16 cellular contexts compared by ENCODE assay signal in the genomic region with DNA sequence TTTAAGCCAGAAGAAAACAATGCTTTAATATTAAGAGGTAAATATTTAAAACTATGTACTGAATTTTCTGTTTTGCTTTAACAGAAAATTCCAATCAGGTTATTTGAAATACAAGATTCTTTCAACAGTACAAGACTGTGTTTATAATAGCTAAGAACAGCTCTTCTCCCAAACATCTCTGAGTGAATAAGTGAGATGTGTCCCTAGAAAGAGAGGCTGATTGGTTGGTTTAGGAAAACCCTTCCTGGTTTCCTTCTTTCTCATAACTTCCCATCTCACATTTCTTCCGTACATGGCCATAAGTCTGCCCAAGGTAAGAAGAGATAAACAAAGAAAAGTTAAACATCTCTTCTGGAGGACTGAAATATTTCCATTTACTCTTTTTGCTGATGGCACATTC.
DNase-seq lines count a peak whose midpoint lies in the region; ATAC-seq and TF ChIP-seq lines count a peak whose summit lies in the region.
"Had no signal": no experiment of that assay in that cellular context is flagged by ENCODE, and none has a peak within 500 bp of the region (broad histone marks: within the 10 kb centered on the region; RNA-seq: fewer than 3 reads in every experiment).

No MANE protein-coding gene starts in this region.

- H3K27ac ChIP-seq in BLaER1 = peak overlapping the region; percentile 67; the same call in 1 of the 2 replicates
- H3K27ac ChIP-seq: thoracic aorta had no signal

- H3K27me3 ChIP-seq in BLaER1 = no peaks in the 10 kb centered on the region

- no peak for TF ChIP-seq CTCF in HFFc6 (IDR thresholded peaks at IDR 0.05)
- no peak for TF ChIP-seq CTCF in fibroblast of villous mesenchyme (IDR thresholded peaks at IDR 0.05; ENCODE audit: insufficient read depth, low read depth, low read length)

- no peaks in the 10 kb centered on the region for H3K27me3 Mint-ChIP-seq in HFFc6 (ENCODE audit: insufficient read depth)
- no peaks in the 10 kb centered on the region for H3K27me3 Mint-ChIP-seq in activated T-helper 2 cell treated with anti-CD3 and anti-CD28 coated beads, Interferon-gamma antibody, Interleukin-2, Interleukin-4, amounts not matched to agents 10 μg/mL and 5 μg/mL and 100 μg/mL, durations not matched to agents 14 hours and 24 hours and 36 hours (ENCODE audit: low read depth)
- H3K27me3 Mint-ChIP-seq: activated T-helper 17 cell treated with anti-CD3 and anti-CD28 coated beads, Interleukin-2, amount 50 U/mL, for 72 hours; B cell; stimulated activated memory B cell treated with anti-CD40 and anti-IgM and Interleukin-4, amounts not matched to agents 10 μg/mL and 1 μg/mL and 100 μg/mL, for 72 hours had no signal

- no peak overlapping the region for H3K4me3 Mint-ChIP-seq in HFFc6
- peak overlapping the region; percentile 15 for H3K4me3 Mint-ChIP-seq in activated T-helper 2 cell treated with anti-CD3 and anti-CD28 coated beads, Interferon-gamma antibody, Interleukin-2, Interleukin-4, amounts not matched to agents 10 μg/mL and 5 μg/mL and 100 μg/mL, durations not matched to agents 14 hours and 24 hours and 36 hours (ENCODE audit: low read depth)
- H3K4me3 Mint-ChIP-seq: B cell; stimulated activated memory B cell treated with anti-CD40 and anti-IgM and Interleukin-4, amounts not matched to agents 10 μg/mL and 1 μg/mL and 100 μg/mL, for 72 hours had no signal

- H3K4me2 ChIP-seq in BLaER1 = no peak overlapping the region

- H3K27ac Mint-ChIP-seq in HFFc6 = peak overlapping the region; percentile 20
- peak overlapping the region; percentile 62 for H3K27ac Mint-ChIP-seq in activated T-helper 2 cell treated with anti-CD3 and anti-CD28 coated beads, Interferon-gamma antibody, Interleukin-2, Interleukin-4, amounts not matched to agents 10 μg/mL and 5 μg/mL and 100 μg/mL, durations not matched to agents 14 hours and 24 hours and 36 hours
- H3K27ac Mint-ChIP-seq: B cell; stimulated activated memory B cell treated with anti-CD40 and anti-IgM and Interleukin-4, amounts not matched to agents 10 μg/mL and 1 μg/mL and 100 μg/mL, for 72 hours had no signal

- ATAC-seq in HG03571 (IDR thresholded peaks at IDR 0.05; ENCODE audit: unreplicated experiment) (no peak), left cardiac atrium (no peak)
- ATAC-seq: left lobe of liver; Panc1; stimulated activated memory B cell treated with anti-CD40 and anti-IgM and Interleukin-4, amounts not matched to agents 10 μg/mL and 1 μg/mL and 100 μg/mL, for 72 hours had no signal

- H3K9me3 Mint-ChIP-seq in HFFc6 = no peaks in the 10 kb centered on the region
- peaks cover 10% of the 10 kb centered on the region for H3K9me3 Mint-ChIP-seq in activated T-helper 2 cell treated with anti-CD3 and anti-CD28 coated beads, Interferon-gamma antibody, Interleukin-2, Interleukin-4, amounts not matched to agents 10 μg/mL and 5 μg/mL and 100 μg/mL, durations not matched to agents 14 hours and 24 hours and 36 hours
- H3K9me3 Mint-ChIP-seq: activated T-helper 17 cell treated with anti-CD3 and anti-CD28 coated beads, Interleukin-2, amount 50 U/mL, for 72 hours had no signal

- H3K9ac ChIP-seq in BLaER1 = no peak overlapping the region

- H3K9me3 ChIP-seq in BLaER1 = peaks cover 11% of the 10 kb centered on the region; the same call in 1 of the 2 replicates
- H3K9me3 ChIP-seq: thoracic aorta had no signal

- no peaks in the 10 kb centered on the region for H4K20me1 ChIP-seq in BLaER1

- peaks cover 23% of the 10 kb centered on the region for H3K4me1 ChIP-seq in BLaER1

- 0 out of 2 replicates have a peak, but pooled peaks cover 4% of the 10 kb centered on the region for H3K36me3 ChIP-seq in BLaER1
- H3K36me3 ChIP-seq: thoracic aorta had no signal

- H3K4me3 ChIP-seq in BLaER1 = no peak overlapping the region
- H3K4me3 ChIP-seq in fibroblast of villous mesenchyme (ENCODE audit: low read depth, low read length) = no peak overlapping the region
- H3K4me3 ChIP-seq: thoracic aorta had no signal

- H3K36me3 Mint-ChIP-seq in HFFc6 (ENCODE audit: low read depth) = no peaks in the 10 kb centered on the region
- peaks cover 31% of the 10 kb centered on the region for H3K36me3 Mint-ChIP-seq in activated T-helper 2 cell treated with anti-CD3 and anti-CD28 coated beads, Interferon-gamma antibody, Interleukin-2, Interleukin-4, amounts not matched to agents 10 μg/mL and 5 μg/mL and 100 μg/mL, durations not matched to agents 14 hours and 24 hours and 36 hours (ENCODE audit: low read depth)

- intact Hi-C loops in activated T-helper 2 cell treated with anti-CD3 and anti-CD28 coated beads, Interferon-gamma antibody, Interleukin-2, Interleukin-4, amounts not matched to agents 10 μg/mL and 5 μg/mL and 100 μg/mL, durations not matched to agents 14 hours and 24 hours and 36 hours (cut with micrococcal nuclease) = loop anchor here (2.0 to 10.0 kb wide), 3 partner anchors 165 to 553 kb away; no protein-coding TSS in a partner anchor
- intact Hi-C loops in left cardiac atrium (cut with DNase I) = no loop called here

- peaks cover 33% of the 10 kb centered on the region for H3K4me1 Mint-ChIP-seq in HFFc6 (ENCODE audit: low read depth)
- peaks cover 36% of the 10 kb centered on the region for H3K4me1 Mint-ChIP-seq in activated T-helper 2 cell treated with anti-CD3 and anti-CD28 coated beads, Interferon-gamma antibody, Interleukin-2, Interleukin-4, amounts not matched to agents 10 μg/mL and 5 μg/mL and 100 μg/mL, durations not matched to agents 14 hours and 24 hours and 36 hours (ENCODE audit: low read depth)
- H3K4me1 Mint-ChIP-seq: B cell; stimulated activated memory B cell treated with anti-CD40 and anti-IgM and Interleukin-4, amounts not matched to agents 10 μg/mL and 1 μg/mL and 100 μg/mL, for 72 hours had no signal

- DNase-seq in HFFc6 = no peak
- no peak for DNase-seq in activated T-helper 2 cell treated with anti-CD3 and anti-CD28 coated beads, Interferon-gamma antibody, Interleukin-2, Interleukin-4, amounts not matched to agents 10 μg/mL and 5 μg/mL and 100 μg/mL, durations not matched to agents 14 hours and 24 hours and 36 hours (ENCODE audit: low spot score)
- peak; percentile 50 for DNase-seq in fibroblast of villous mesenchyme (ENCODE audit: low read depth)
- no peak for DNase-seq in 8988T
- DNase-seq in NCI-H748 treated with DMSO at 0.1 percent for 48 hours (lab: John Stamatoyannopoulos, UW) = no peak
- DNase-seq in left cardiac atrium = no peak
- DNase-seq: effector CD4-positive, alpha-beta T cell; NCI-H774 had no signal
